ENCODE assay signal across 14 cellular contexts in genomic region chr7:111832159-111832558, GRCh38.
A peak's percentile ranks its signal among the peaks of the same experiment; 100 is the strongest.
DNase-seq lines count a peak whose midpoint lies in the region; ATAC-seq and TF ChIP-seq lines count a peak whose summit lies in the region.
"Had no signal": no experiment of that assay in that cellular context is flagged by ENCODE, and none has a peak within 500 bp of the region (broad histone marks: within the 10 kb centered on the region; RNA-seq: fewer than 3 reads in every experiment).

No MANE protein-coding gene starts in this region.

- no CpG with 5 or more reads among the region's 5 CpGs for WGBS in trophoblast cell (ENCODE audit: extremely low coverage, insufficient coverage, insufficient read length)

- no peak overlapping the region for H2BK5ac ChIP-seq in trophoblast cell (ENCODE audit: low read depth, low read length, poor library complexity)

- H3K79me2 ChIP-seq in trophoblast cell (ENCODE audit: control insufficient read depth, insufficient read depth, low read length, poor library complexity), result peaks cover 2% of the 10 kb centered on the region

- H3K14ac ChIP-seq in trophoblast cell (ENCODE audit: low read length), result peak overlapping the region; percentile 90

- no peak for ATAC-seq in HG03097 (IDR thresholded peaks at IDR 0.05; ENCODE audit: low FRiP score, unreplicated experiment)
- ATAC-seq: CD8-positive, alpha-beta T cell had no signal

- H3K23ac ChIP-seq in trophoblast cell (ENCODE audit: low read length), result no peak overlapping the region

- H3K27ac ChIP-seq in trophoblast cell (ENCODE audit: low read depth, low read length), result no peak overlapping the region
- H3K27ac ChIP-seq: BLaER1 treated with 17β-estradiol and CSF1 and Interleukin-3, amounts not matched to agents 10 nM and 100 nM had no signal

- no peak overlapping the region for H4K12ac ChIP-seq in trophoblast cell (ENCODE audit: low read depth, low read length)

- H3K27me3 ChIP-seq in trophoblast cell (ENCODE audit: insufficient read depth, low read length), result no peaks in the 10 kb centered on the region
- H3K27me3 ChIP-seq: BLaER1 treated with 17β-estradiol and CSF1 and Interleukin-3, amounts not matched to agents 10 nM and 100 nM had no signal

- peak overlapping the region; percentile 98 for H2BK12ac ChIP-seq in trophoblast cell (ENCODE audit: low read length)

- H3K4ac ChIP-seq in trophoblast cell (ENCODE audit: low read depth, low read length), result no peak overlapping the region

- no peak overlapping the region for H4K91ac ChIP-seq in trophoblast cell (ENCODE audit: low read depth, low read length)

- peak overlapping the region; percentile 51 for H2BK120ac ChIP-seq in trophoblast cell (ENCODE audit: insufficient read depth, low read length, poor library complexity)

- H2AK5ac ChIP-seq in trophoblast cell (ENCODE audit: low read length), result peak overlapping the region; percentile 94

- H3K4me3 ChIP-seq in fibroblast of pulmonary artery (replicated peaks; ENCODE audit: low read depth, low read length) (no peak overlapping the region), trophoblast cell (ENCODE audit: low read depth, low read length) (no peak overlapping the region)
- H3K4me3 ChIP-seq: BLaER1 treated with 17β-estradiol and CSF1 and Interleukin-3, amounts not matched to agents 10 nM and 100 nM had no signal

- H3K4me1 ChIP-seq in trophoblast cell (ENCODE audit: control insufficient read depth in 1 of 2, insufficient read depth in 2 of 2, low read length in 2 of 2), result peaks cover 5 to 6% of the 10 kb centered on the region in 2 experiments

- peak overlapping the region; percentile 59 for H3K18ac ChIP-seq in trophoblast cell (ENCODE audit: low read length)

- DNase-seq in Ammon's horn (ENCODE audit: low spot score), result peak; percentile 53
- DNase-seq in amniotic epithelial cell (ENCODE audit: low read depth), result peak; percentile 10
- DNase-seq in fibroblast of pulmonary artery (ENCODE audit: low read depth), result peak; percentile 42
- DNase-seq in trophoblast cell, result no peak
- DNase-seq in NCI-H187 treated with DMSO at 0.1 percent for 48 hours (lab: John Stamatoyannopoulos, UW), result no peak
- DNase-seq in germinal center (ENCODE audit: low spot score), result no peak
- DNase-seq in SW480 (ENCODE audit: low spot score), result no peak
- DNase-seq: Calu3; CD8-positive, alpha-beta T cell; DMS79 treated with DMSO at 0.1 percent for 48 hours; GF-D8; H9 had no signal

- no peak overlapping the region for H2AFZ ChIP-seq in trophoblast cell (ENCODE audit: insufficient read depth, low read length, poor library complexity)

- peak overlapping the region; percentile 65 for H4K8ac ChIP-seq in trophoblast cell (ENCODE audit: low read depth, low read length)

- H3K4me2 ChIP-seq in trophoblast cell (ENCODE audit: low read length), result no peak overlapping the region

- no peak overlapping the region for H3K9ac ChIP-seq in trophoblast cell (ENCODE audit: low read length)
- H3K9ac ChIP-seq: BLaER1 treated with 17β-estradiol and CSF1 and Interleukin-3, amounts not matched to agents 10 nM and 100 nM had no signal

- no peaks in the 10 kb centered on the region for H3K9me3 ChIP-seq in trophoblast cell (ENCODE audit: insufficient read depth, low read depth, low read length)

- H3K36me3 ChIP-seq in trophoblast cell (ENCODE audit: control insufficient read depth in 1 of 2, insufficient read depth in 2 of 2, low read length in 2 of 2), result peaks cover 0 to 3% of the 10 kb centered on the region in 2 experiments

- TF ChIP-seq CTCF in fibroblast of pulmonary artery (IDR thresholded peaks at IDR 0.05; ENCODE audit: low read length, missing control alignments), result no peak

- peaks cover 4% of the 10 kb centered on the region for H3K79me1 ChIP-seq in trophoblast cell (ENCODE audit: low read length)

Comparison
In these comparisons a context has a peak if more than half of its experiments do, and no peak if none do; other contexts are left out.
1. DNase-seq: peak in Ammon's horn (single experiment), amniotic epithelial cell (single experiment) and fibroblast of pulmonary artery (single experiment); none in trophoblast cell (0 of 2), NCI-H187 treated with DMSO at 0.1 percent for 48 hours (single experiment), germinal center (single experiment) and SW480 (single experiment).